Comparison of ENCODE assay signal across 35 cellular contexts in the genomic region with DNA sequence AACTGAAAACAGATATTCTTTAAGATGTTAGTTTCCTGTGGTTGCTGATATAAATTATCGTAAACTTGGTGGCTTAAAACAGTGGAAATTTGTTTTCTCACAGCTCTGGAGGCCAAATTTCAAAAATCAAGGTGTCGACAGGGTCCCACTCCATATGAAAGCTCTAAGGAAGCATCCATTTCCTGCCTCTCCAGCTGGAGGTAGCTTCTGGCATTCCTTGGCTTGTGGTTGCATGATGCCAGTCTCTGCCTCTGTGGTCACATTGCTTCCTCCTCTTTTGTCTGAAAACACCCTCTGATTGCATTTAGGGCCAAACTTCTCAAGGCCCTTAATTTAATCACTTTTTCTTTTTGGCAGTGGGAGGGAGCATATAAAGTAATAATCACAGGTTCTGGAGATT.
"Had no signal": no experiment of that assay in that cellular context is flagged by ENCODE, and none has a peak within 500 bp of the region (broad histone marks: within the 10 kb centered on the region; RNA-seq: fewer than 3 reads in every experiment).

No MANE protein-coding gene starts in this region.

- H3K27ac Mint-ChIP-seq: activated B cell treated with CpG ODN at 0.5 μM for 24 hours; activated CD4-positive, alpha-beta memory T cell treated with anti-CD3 and anti-CD28 coated beads for 36 hours; activated naive CD4-positive, alpha-beta T cell treated with anti-CD3 and anti-CD28 coated beads for 36 hours; activated naive CD4-positive, alpha-beta T cell treated with anti-CD3 and anti-CD28 coated beads, Interleukin-2, amount 50 U/mL, for 72 hours; activated T-helper 1 cell treated with anti-CD3 and anti-CD28 coated beads, Interleukin-12 subunit alpha, Interleukin-12 subunit beta, Interleukin-2, Interleukin-4 antibody, amounts not matched to agents 30 ng/mL and 10 ng/mL and 1 ng/mL, durations not matched to agents 14 hours and 24 hours and 36 hours; brain; T-helper 1 cell treated with Interleukin-12 subunit alpha and Interleukin-12 subunit beta and Interleukin-4 antibody, amounts not matched to agents 30 μg/mL and 1 μg/mL, for 36 hours; T-helper 2 cell treated with Interferon-gamma antibody and Interleukin-4, amounts not matched to agents 5 μg/mL and 100 μg/mL, for 36 hours had no signal

- H3K9me3 Mint-ChIP-seq: activated B cell treated with CpG ODN at 0.5 μM for 24 hours; activated CD4-positive, alpha-beta memory T cell treated with anti-CD3 and anti-CD28 coated beads for 36 hours; activated naive CD4-positive, alpha-beta T cell treated with anti-CD3 and anti-CD28 coated beads for 36 hours; activated naive CD4-positive, alpha-beta T cell treated with anti-CD3 and anti-CD28 coated beads, Interleukin-2, amount 50 U/mL, for 72 hours; activated T-cell treated with anti-CD3 and anti-CD28 coated beads, Interleukin-2, amount 50 U/mL, for 4 hours; activated T-helper 1 cell treated with anti-CD3 and anti-CD28 coated beads, Interleukin-12 subunit alpha, Interleukin-12 subunit beta, Interleukin-2, Interleukin-4 antibody, amounts not matched to agents 30 ng/mL and 10 ng/mL and 1 ng/mL, durations not matched to agents 14 hours and 24 hours and 36 hours; T-helper 1 cell treated with Interleukin-12 subunit alpha and Interleukin-12 subunit beta and Interleukin-4 antibody, amounts not matched to agents 30 μg/mL and 1 μg/mL, for 36 hours; T-helper 2 cell treated with Interferon-gamma antibody and Interleukin-4, amounts not matched to agents 5 μg/mL and 100 μg/mL, for 36 hours had no signal

- DNase-seq: activated B cell treated with CpG ODN at 0.5 μM for 24 hours; activated CD4-positive, alpha-beta memory T cell treated with anti-CD3 and anti-CD28 coated beads for 36 hours; activated CD4-positive, alpha-beta T cell treated with anti-CD3 and anti-CD28 coated beads for 4 hours; activated CD4-positive, alpha-beta T cell treated with anti-CD3 and anti-CD28 coated beads, Interleukin-2, amount 50 U/mL, for 1 hour; activated CD4-positive, CD25-positive, alpha-beta regulatory T cell treated with anti-CD3 and anti-CD28 coated beads, Interleukin-2, amount 50 U/mL, for 72 hours; activated CD8-positive, alpha-beta memory T cell treated with anti-CD3 and anti-CD28 coated beads, Interleukin-2, amount 50 U/mL, for 4 hours; activated gamma-delta T cell treated with Interleukin-2 at 50 U/mL for 16 hours; activated naive CD4-positive, alpha-beta T cell treated with anti-CD3 and anti-CD28 coated beads for 36 hours; activated T-cell treated with anti-CD3 and anti-CD28 coated beads for 4 hours; activated T-cell treated with anti-CD3 and anti-CD28 coated beads, Interleukin-2, amount 50 U/mL, for 4 hours; adrenal gland; caudate nucleus; cerebellar nuclear complex; MV-4-11; NCI-H1092; NCI-H1417; NCI-H146; NCI-H187; NCI-H2029 treated with DMSO at 0.1 percent for 48 hours; NCI-H2107; NCI-H2171; NCI-H510A; NCI-H526; NCI-H748 treated with DMSO at 0.1 percent for 48 hours; NK-92 treated with Interleukin-12 subunit alpha and Interleukin-12 subunit beta, amount 100 ng/mL, for 24 hours; PC-3; Peyer's patch; RPMI8226; SHP77 treated with DMSO at 0.1 percent for 48 hours; SK-N-SH had no signal

- H3K36me3 Mint-ChIP-seq: activated CD4-positive, alpha-beta memory T cell treated with anti-CD3 and anti-CD28 coated beads for 36 hours; activated naive CD4-positive, alpha-beta T cell treated with anti-CD3 and anti-CD28 coated beads, Interleukin-2, amount 50 U/mL, for 72 hours had no signal

- H3K27me3 Mint-ChIP-seq: brain had no signal

- H3K4me3 Mint-ChIP-seq: activated B cell treated with CpG ODN at 0.5 μM for 24 hours; activated CD4-positive, alpha-beta memory T cell treated with anti-CD3 and anti-CD28 coated beads for 36 hours; activated naive CD4-positive, alpha-beta T cell treated with anti-CD3 and anti-CD28 coated beads for 36 hours; activated T-cell treated with anti-CD3 and anti-CD28 coated beads, Interleukin-2, amount 50 U/mL, for 4 hours; activated T-helper 1 cell treated with anti-CD3 and anti-CD28 coated beads, Interleukin-12 subunit alpha, Interleukin-12 subunit beta, Interleukin-2, Interleukin-4 antibody, amounts not matched to agents 30 ng/mL and 10 ng/mL and 1 ng/mL, durations not matched to agents 14 hours and 24 hours and 36 hours; brain; T-helper 1 cell treated with Interleukin-12 subunit alpha and Interleukin-12 subunit beta and Interleukin-4 antibody, amounts not matched to agents 30 μg/mL and 1 μg/mL, for 36 hours; T-helper 2 cell treated with Interferon-gamma antibody and Interleukin-4, amounts not matched to agents 5 μg/mL and 100 μg/mL, for 36 hours had no signal

- H3K4me1 Mint-ChIP-seq: activated B cell treated with CpG ODN at 0.5 μM for 24 hours had no signal

- ATAC-seq: activated naive CD4-positive, alpha-beta T cell treated with anti-CD3 and anti-CD28 coated beads, Interleukin-2, amount 50 U/mL, for 72 hours; activated T-cell treated with anti-CD3 and anti-CD28 coated beads, Interleukin-2, amount 50 U/mL, for 4 hours; PC-3 had no signal
